Comparison of ENCODE assay signal across 8 cellular contexts in genomic region chr10:89369142-89370105, GRCh38. TPM values are rescaled to one million over a fixed set of nuclear protein-coding genes. Genes with fewer than 3 reads are reported as not detected.
DNase-seq lines count a peak whose midpoint lies in the region; ATAC-seq, FAIRE-seq and TF ChIP-seq lines count a peak whose summit lies in the region.

No MANE protein-coding gene starts in this region.

- TF ChIP-seq RAD21 in HepG2 (CRISPR knock-in tag; IDR thresholded peaks at IDR 0.05), result peak; percentile 26; the same call in 1 of the 2 replicates

- H3K27ac Mint-ChIP-seq in CD4-positive, CD25-positive, alpha-beta regulatory T cell, result peak overlapping the region in 1 of 3 donors; percentile 39
- peak overlapping the region in 1 of 6 donors; percentile 67 for H3K27ac Mint-ChIP-seq in immature natural killer cell
- H3K27ac Mint-ChIP-seq in stimulated activated memory B cell treated with anti-CD40 and anti-IgM and Interleukin-4, amounts not matched to agents 10 μg/mL and 1 μg/mL and 100 μg/mL, for 72 hours, result no peak overlapping the region

- peak in 2 of 3 donors; percentile 17 to 45 for DNase-seq in CD4-positive, CD25-positive, alpha-beta regulatory T cell
- DNase-seq in HFF-Myc (ENCODE audit: extremely low read depth, low read depth), result no peak
- no peak for DNase-seq in ascending aorta (ENCODE audit: low spot score in 2 of 2)
- DNase-seq in HepG2 (ENCODE audit: low spot score), result no peak
- no peak for DNase-seq in immature natural killer cell

- H3K9me3 ChIP-seq in CD4-positive, CD25-positive, alpha-beta regulatory T cell (ENCODE audit: control insufficient read depth in 2 of 2, low read length in 2 of 2), result no peaks in the 10 kb centered on the region
- no peaks in the 10 kb centered on the region for H3K9me3 ChIP-seq in ascending aorta
- no peaks in the 10 kb centered on the region for H3K9me3 ChIP-seq in HepG2 (ENCODE audit: low read length)

- no peaks in the 10 kb centered on the region for H3K4me1 ChIP-seq in CD4-positive, CD25-positive, alpha-beta regulatory T cell (ENCODE audit: control insufficient read depth, insufficient read depth, low read length, poor library complexity, severe bottlenecking)
- H3K4me1 ChIP-seq in ascending aorta (peaks cover 9 to 27% of the 10 kb centered on the region in 2 donors), HepG2 (ENCODE audit: insufficient read depth, low read length) (peaks cover 30% of the 10 kb centered on the region)

- no peaks in the 10 kb centered on the region for H3K36me3 Mint-ChIP-seq in CD4-positive, CD25-positive, alpha-beta regulatory T cell
- no peaks in the 10 kb centered on the region for H3K36me3 Mint-ChIP-seq in immature natural killer cell
- H3K36me3 Mint-ChIP-seq in stimulated activated memory B cell treated with anti-CD40 and anti-IgM and Interleukin-4, amounts not matched to agents 10 μg/mL and 1 μg/mL and 100 μg/mL, for 72 hours, result no peaks in the 10 kb centered on the region

- H3K4me3 ChIP-seq in CD4-positive, CD25-positive, alpha-beta regulatory T cell (ENCODE audit: low read depth, low read length), result no peak overlapping the region
- no peak overlapping the region for H3K4me3 ChIP-seq in HFF-Myc (replicated peaks; ENCODE audit: low read depth, low read length)
- no peak overlapping the region for H3K4me3 ChIP-seq in ascending aorta
- no peak overlapping the region for H3K4me3 ChIP-seq in HepG2 (replicated peaks in 1 of 3; ENCODE audit: insufficient read depth in 1 of 3, low read depth in 2 of 3, low read length in 3 of 3)

- no peak overlapping the region for H2AFZ ChIP-seq in HepG2 (ENCODE audit: low read length)

- H3K79me2 ChIP-seq in HepG2 (ENCODE audit: insufficient read depth, low read length), result no peaks in the 10 kb centered on the region

- TF ChIP-seq POLR2A in HepG2 (IDR thresholded peaks at IDR 0.05; ENCODE audit: insufficient read depth in 1 of 2, low read depth in 2 of 2, low read length in 2 of 2), result no peak

- TF ChIP-seq EP300 in HepG2 (IDR thresholded peaks at IDR 0.05; ENCODE audit: low read depth in 2 of 2, low read length in 2 of 2), result no peak
- no peak for TF ChIP-seq EP300 in HepG2 (CRISPR knock-in tag; IDR thresholded peaks at IDR 0.05; ENCODE audit: borderline replicate concordance)

- no peaks in the 10 kb centered on the region for H4K20me1 ChIP-seq in HepG2 (ENCODE audit: insufficient read depth, low read length)

- H3K4me1 Mint-ChIP-seq in CD4-positive, CD25-positive, alpha-beta regulatory T cell, result peaks cover 4 to 8% (median 7%) of the 10 kb centered on the region in 4 donors
- peaks cover 23 to 29% of the 10 kb centered on the region in 2 donors for H3K4me1 Mint-ChIP-seq in immature natural killer cell
- H3K4me1 Mint-ChIP-seq in stimulated activated memory B cell treated with anti-CD40 and anti-IgM and Interleukin-4, amounts not matched to agents 10 μg/mL and 1 μg/mL and 100 μg/mL, for 72 hours, result peaks cover 5% of the 10 kb centered on the region

- in situ Hi-C loops in HepG2 (cut with HindIII; ENCODE audit: extremely low pct_ligation_motif_present, low pct_unique_long_range_greater_than_20kb), result loop anchor here (5.0 kb wide), 1 partner anchor 112 kb away; no protein-coding TSS in a partner anchor

- POLR2A ChIA-PET in HepG2 (lab: Yijun Ruan, JAX), result interaction anchor here (1.0 kb wide), 1 partner anchor 17 kb away, joined by 6 read pairs; no protein-coding TSS in a partner anchor

- H3K4me2 ChIP-seq in HepG2 (ENCODE audit: low read depth, low read length), result no peak overlapping the region

- ATAC-seq in CD4-positive, CD25-positive, alpha-beta regulatory T cell (ENCODE audit: low read depth in 2 of 2), result no peak
- no peak for ATAC-seq in HepG2
- ATAC-seq in HG03442 (IDR thresholded peaks at IDR 0.05; ENCODE audit: unreplicated experiment), result no peak
- no peak for ATAC-seq in stimulated activated memory B cell treated with anti-CD40 and anti-IgM and Interleukin-4, amounts not matched to agents 10 μg/mL and 1 μg/mL and 100 μg/mL, for 72 hours
- no peak for ATAC-seq in HG02678 (IDR thresholded peaks at IDR 0.05; ENCODE audit: unreplicated experiment)

- no TSS peak for BruUV-seq in HepG2 (replicated peaks; lab: Mats Ljungman, UMichigan)

- FAIRE-seq in HepG2 (lab: Jason Lieb, UNC), result no peak

- no peaks in the 10 kb centered on the region for H3K27me3 ChIP-seq in CD4-positive, CD25-positive, alpha-beta regulatory T cell (ENCODE audit: control insufficient read depth, insufficient read depth, low read length)
- H3K27me3 ChIP-seq in ascending aorta (no peaks in the 10 kb centered on the region), HepG2 (ENCODE audit: control insufficient read depth in 1 of 2, insufficient read depth in 2 of 2, low read length in 2 of 2) (no peaks in the 10 kb centered on the region)

- 60% methylated on average over 5 of the region's 5 CpGs for WGBS in HepG2 (ENCODE audit: low lambda C conversion rate)

- CTCF ChIA-PET in HepG2 (lab: Yijun Ruan, JAX; ENCODE audit: low intra/inter-chr PET ratio, low total read pairs), result interaction anchor here (2.0 kb wide), 1 partner anchor 76 kb away, joined by 5 read pairs; no protein-coding TSS in a partner anchor

- TF ChIP-seq CTCF in HFF-Myc (IDR thresholded peaks at IDR 0.05; ENCODE audit: low read depth, low read length, missing control alignments), result peak; percentile 51
- peak; percentile 37 to 61 (median 41) for TF ChIP-seq CTCF in ascending aorta (IDR thresholded peaks at IDR 0.05)
- peak; percentile 49 for TF ChIP-seq CTCF in HepG2 (CRISPR knock-in tag; IDR thresholded peaks at IDR 0.05)

- H3K9me3 Mint-ChIP-seq in CD4-positive, CD25-positive, alpha-beta regulatory T cell, result peaks cover 0 to 3% (median 0%) of the 10 kb centered on the region in 7 donors
- H3K9me3 Mint-ChIP-seq in immature natural killer cell, result no peaks in the 10 kb centered on the region
- no peaks in the 10 kb centered on the region for H3K9me3 Mint-ChIP-seq in stimulated activated memory B cell treated with anti-CD40 and anti-IgM and Interleukin-4, amounts not matched to agents 10 μg/mL and 1 μg/mL and 100 μg/mL, for 72 hours

- no peaks in the 10 kb centered on the region for H3K27me3 Mint-ChIP-seq in CD4-positive, CD25-positive, alpha-beta regulatory T cell
- H3K27me3 Mint-ChIP-seq in immature natural killer cell (ENCODE audit: low read depth in 3 of 3), result peaks cover 0 to 6% (median 6%) of the 10 kb centered on the region in 3 donors
- H3K27me3 Mint-ChIP-seq in stimulated activated memory B cell treated with anti-CD40 and anti-IgM and Interleukin-4, amounts not matched to agents 10 μg/mL and 1 μg/mL and 100 μg/mL, for 72 hours, result no peaks in the 10 kb centered on the region

- no peak overlapping the region for H3K9ac ChIP-seq in HepG2 (ENCODE audit: insufficient read depth, low read depth, low read length)

- H3K36me3 ChIP-seq in CD4-positive, CD25-positive, alpha-beta regulatory T cell (ENCODE audit: control insufficient read depth, insufficient read depth, low read length), result no peaks in the 10 kb centered on the region
- no peaks in the 10 kb centered on the region for H3K36me3 ChIP-seq in ascending aorta
- no peaks in the 10 kb centered on the region for H3K36me3 ChIP-seq in HepG2 (replicated peaks in 1 of 2; ENCODE audit: control insufficient read depth in 1 of 2, insufficient read depth in 2 of 2, low read length in 2 of 2)

- no peak overlapping the region for H3K27ac ChIP-seq in CD4-positive, CD25-positive, alpha-beta regulatory T cell (ENCODE audit: insufficient read depth, low read length, poor library complexity, severe bottlenecking)
- no peak overlapping the region for H3K27ac ChIP-seq in ascending aorta
- no peak overlapping the region for H3K27ac ChIP-seq in HepG2 (ENCODE audit: extremely low read length, insufficient read depth, low read length)

- intact Hi-C loops in ascending aorta (cut with DNase I), result loop anchor here (5.0 kb wide), 1 partner anchor 42 kb away; the partner anchor contains the start of gene IFIT3
- intact Hi-C loops in HepG2 (cut with micrococcal nuclease; ENCODE audit: unreplicated experiment), result loop anchor here (1.0 kb wide), 1 partner anchor 76 kb away; no protein-coding TSS in a partner anchor

- H3K4me3 Mint-ChIP-seq in CD4-positive, CD25-positive, alpha-beta regulatory T cell, result no peak overlapping the region
- H3K4me3 Mint-ChIP-seq in immature natural killer cell, result peak overlapping the region in 1 of 5 donors; percentile 1
- H3K4me3 Mint-ChIP-seq in stimulated activated memory B cell treated with anti-CD40 and anti-IgM and Interleukin-4, amounts not matched to agents 10 μg/mL and 1 μg/mL and 100 μg/mL, for 72 hours, result no peak overlapping the region

RNA-seq across cellular contexts. Expression of gene IFIT1B, which starts 8.4 kb away (rescaled TPM):
- not detected for total RNA-seq in CD4-positive, CD25-positive, alpha-beta regulatory T cell
- under 1 TPM in 1 of 4 donors, not detected in 3; 0.08 TPM for polyA plus RNA-seq in CD4-positive, CD25-positive, alpha-beta regulatory T cell
- total RNA-seq in ascending aorta (not detected), HepG2 (2016; rRNA removed; fragmentation: Illumina TruSeq; extraction: Trizol) (not detected in 2 replicates)
- total RNA-seq in HepG2 (2016; cell fraction: cytosol; rRNA removed; fragmentation: Illumina TruSeq; extraction: Trizol; ENCODE audit: low read depth), result not detected in 2 replicates
- total RNA-seq in HepG2 (2016; cell fraction: insoluble cytoplasmic fraction; rRNA removed; fragmentation: Illumina TruSeq; extraction: Trizol), result not detected in 2 replicates
- not detected in 2 replicates for total RNA-seq in HepG2 (2016; cell fraction: membrane; rRNA removed; fragmentation: Illumina TruSeq; extraction: Trizol)
- total RNA-seq in HepG2 (2016; cell fraction: nucleus; rRNA removed; fragmentation: Illumina TruSeq; extraction: Trizol), result not detected in 2 replicates
- polyA plus RNA-seq in HepG2 (2011; rRNA removed) (not detected in 2 replicates), immature natural killer cell (under 1 TPM in 1 of 3 donors, not detected in 2; 0.11 TPM)
- not detected in 2 replicates for polyA plus RNA-seq in HepG2 (2011; cell fraction: cytosol; rRNA removed)
- not detected in 2 replicates for polyA plus RNA-seq in HepG2 (2011; cell fraction: nucleus; rRNA removed)
- polyA plus RNA-seq in HepG2 (2012), result not detected in 2 replicates
- polyA plus RNA-seq in HepG2 (2016; cell fraction: cytosol; fragmentation: Illumina TruSeq; extraction: Trizol; ENCODE audit: low read depth), result not detected in 2 replicates
- polyA plus RNA-seq in HepG2 (2016; cell fraction: insoluble cytoplasmic fraction; fragmentation: Illumina TruSeq; extraction: Trizol; ENCODE audit: low read depth), result not detected in 2 replicates
- polyA plus RNA-seq in HepG2 (2016; cell fraction: membrane; fragmentation: Illumina TruSeq; extraction: Trizol; ENCODE audit: low read depth), result not detected in 2 replicates
- polyA plus RNA-seq in HepG2 (2016; cell fraction: nucleus; fragmentation: Illumina TruSeq; extraction: Trizol; ENCODE audit: insufficient read depth, low read depth), result not detected in 2 replicates
- polyA minus RNA-seq in HepG2 (2011; rRNA and poly(A)+ RNA removed; ENCODE audit: low replicate concordance), result not detected in 2 replicates
- polyA minus RNA-seq in HepG2 (2011; cell fraction: cytosol; rRNA and poly(A)+ RNA removed), result not detected in 2 replicates
- not detected in 2 replicates for polyA minus RNA-seq in HepG2 (2011; cell fraction: nucleus; rRNA and poly(A)+ RNA removed)

RNA-seq across cellular contexts. Expression of gene IFIT1, which starts 23.0 kb away (rescaled TPM):
- total RNA-seq in CD4-positive, CD25-positive, alpha-beta regulatory T cell, result 6.1 TPM
- polyA plus RNA-seq in CD4-positive, CD25-positive, alpha-beta regulatory T cell, result 10 to 100 TPM in 2 of 4 donors, 1 to 10 TPM in 2; 5.5 to 15.9 (median 10.7) TPM
- total RNA-seq in ascending aorta, result 28.5 TPM
- total RNA-seq in HepG2 (2016; rRNA removed; fragmentation: Illumina TruSeq; extraction: Trizol), result 5.5 and 7.5 TPM in 2 replicates
- 1.0 and 1.2 TPM in 2 replicates for total RNA-seq in HepG2 (2016; cell fraction: cytosol; rRNA removed; fragmentation: Illumina TruSeq; extraction: Trizol; ENCODE audit: low read depth)
- total RNA-seq in HepG2 (2016; cell fraction: insoluble cytoplasmic fraction; rRNA removed; fragmentation: Illumina TruSeq; extraction: Trizol), result 5.3 and 6.9 TPM in 2 replicates
- 1.8 and 2.7 TPM in 2 replicates for total RNA-seq in HepG2 (2016; cell fraction: membrane; rRNA removed; fragmentation: Illumina TruSeq; extraction: Trizol)
- total RNA-seq in HepG2 (2016; cell fraction: nucleus; rRNA removed; fragmentation: Illumina TruSeq; extraction: Trizol), result 1.7 and 2.9 TPM in 2 replicates
- 1.2 and 1.5 TPM in 2 replicates for polyA plus RNA-seq in HepG2 (2011; rRNA removed)
- 0.64 and 1.2 TPM in 2 replicates for polyA plus RNA-seq in HepG2 (2011; cell fraction: cytosol; rRNA removed)
- 0.21 and 0.61 TPM in 2 replicates for polyA plus RNA-seq in HepG2 (2011; cell fraction: nucleus; rRNA removed)
- polyA plus RNA-seq in HepG2 (2012), result 1.6 and 3.8 TPM in 2 replicates
- polyA plus RNA-seq in HepG2 (2016; cell fraction: cytosol; fragmentation: Illumina TruSeq; extraction: Trizol; ENCODE audit: low read depth), result 0.47 and 0.49 TPM in 2 replicates
- polyA plus RNA-seq in HepG2 (2016; cell fraction: insoluble cytoplasmic fraction; fragmentation: Illumina TruSeq; extraction: Trizol; ENCODE audit: low read depth), result 6.6 and 7.5 TPM in 2 replicates
- polyA plus RNA-seq in HepG2 (2016; cell fraction: membrane; fragmentation: Illumina TruSeq; extraction: Trizol; ENCODE audit: low read depth), result 0.80 and 0.81 TPM in 2 replicates
- 2.6 and 2.9 TPM in 2 replicates for polyA plus RNA-seq in HepG2 (2016; cell fraction: nucleus; fragmentation: Illumina TruSeq; extraction: Trizol; ENCODE audit: insufficient read depth, low read depth)
- polyA minus RNA-seq in HepG2 (2011; rRNA and poly(A)+ RNA removed; ENCODE audit: low replicate concordance), result 0.12 and 1.4 TPM in 2 replicates
- polyA minus RNA-seq in HepG2 (2011; cell fraction: cytosol; rRNA and poly(A)+ RNA removed), result 0.79 and 1.1 TPM in 2 replicates
- 0.64 and 1.4 TPM in 2 replicates for polyA minus RNA-seq in HepG2 (2011; cell fraction: nucleus; rRNA and poly(A)+ RNA removed)
- polyA plus RNA-seq in immature natural killer cell, result 1 to 10 TPM in 2 of 3 donors, under 1 TPM in 1; 0.43 to 6.0 (median 1.8) TPM

RNA-seq across cellular contexts. Expression of gene IFIT3, which starts 41.6 kb away (rescaled TPM):
- total RNA-seq in CD4-positive, CD25-positive, alpha-beta regulatory T cell, result 9.0 TPM
- 10 to 100 TPM; 12.4 to 25.9 (median 18.1) TPM for polyA plus RNA-seq in CD4-positive, CD25-positive, alpha-beta regulatory T cell
- 1.9 TPM for total RNA-seq in ascending aorta
- 3.1 and 4.3 TPM in 2 replicates for total RNA-seq in HepG2 (2016; rRNA removed; fragmentation: Illumina TruSeq; extraction: Trizol)
- 0.71 TPM in 2 replicates for total RNA-seq in HepG2 (2016; cell fraction: cytosol; rRNA removed; fragmentation: Illumina TruSeq; extraction: Trizol; ENCODE audit: low read depth)
- 3.0 and 4.6 TPM in 2 replicates for total RNA-seq in HepG2 (2016; cell fraction: insoluble cytoplasmic fraction; rRNA removed; fragmentation: Illumina TruSeq; extraction: Trizol)
- total RNA-seq in HepG2 (2016; cell fraction: membrane; rRNA removed; fragmentation: Illumina TruSeq; extraction: Trizol), result 1.6 and 1.7 TPM in 2 replicates
- 1.6 TPM in 2 replicates for total RNA-seq in HepG2 (2016; cell fraction: nucleus; rRNA removed; fragmentation: Illumina TruSeq; extraction: Trizol)
- polyA plus RNA-seq in HepG2 (2011; rRNA removed), result 0.48 and 0.56 TPM in 2 replicates
- polyA plus RNA-seq in HepG2 (2011; cell fraction: cytosol; rRNA removed), result 0.40 and 0.67 TPM in 2 replicates
- polyA plus RNA-seq in HepG2 (2011; cell fraction: nucleus; rRNA removed), result 0.07 and 0.08 TPM in 2 replicates
- 1.1 and 1.5 TPM in 2 replicates for polyA plus RNA-seq in HepG2 (2012)
- 0.34 and 0.44 TPM in 2 replicates for polyA plus RNA-seq in HepG2 (2016; cell fraction: cytosol; fragmentation: Illumina TruSeq; extraction: Trizol; ENCODE audit: low read depth)
- polyA plus RNA-seq in HepG2 (2016; cell fraction: insoluble cytoplasmic fraction; fragmentation: Illumina TruSeq; extraction: Trizol; ENCODE audit: low read depth), result 2.9 and 3.4 TPM in 2 replicates
- polyA plus RNA-seq in HepG2 (2016; cell fraction: membrane; fragmentation: Illumina TruSeq; extraction: Trizol; ENCODE audit: low read depth), result 0.82 and 0.90 TPM in 2 replicates
- 1.1 and 1.6 TPM in 2 replicates for polyA plus RNA-seq in HepG2 (2016; cell fraction: nucleus; fragmentation: Illumina TruSeq; extraction: Trizol; ENCODE audit: insufficient read depth, low read depth)
- polyA minus RNA-seq in HepG2 (2011; rRNA and poly(A)+ RNA removed; ENCODE audit: low replicate concordance), result 0.16 and 2.1 TPM in 2 replicates
- polyA minus RNA-seq in HepG2 (2011; cell fraction: cytosol; rRNA and poly(A)+ RNA removed), result 0.88 and 0.99 TPM in 2 replicates
- 0.26 and 0.99 TPM in 2 replicates for polyA minus RNA-seq in HepG2 (2011; cell fraction: nucleus; rRNA and poly(A)+ RNA removed)
- 10 to 100 TPM in 2 of 3 donors, 1 to 10 TPM in 1; 8.2 to 23.8 (median 12.5) TPM for polyA plus RNA-seq in immature natural killer cell

RNA-seq across cellular contexts. Expression of gene IFIT5, which starts 44.9 kb away (rescaled TPM):
- total RNA-seq in CD4-positive, CD25-positive, alpha-beta regulatory T cell, result 20.8 TPM
- polyA plus RNA-seq in CD4-positive, CD25-positive, alpha-beta regulatory T cell, result 10 to 100 TPM; 12.3 to 18.1 (median 13.0) TPM
- total RNA-seq in ascending aorta (3.3 TPM), HepG2 (2016; rRNA removed; fragmentation: Illumina TruSeq; extraction: Trizol) (8.3 and 12.5 TPM in 2 replicates)
- 1.0 and 1.1 TPM in 2 replicates for total RNA-seq in HepG2 (2016; cell fraction: cytosol; rRNA removed; fragmentation: Illumina TruSeq; extraction: Trizol; ENCODE audit: low read depth)
- total RNA-seq in HepG2 (2016; cell fraction: insoluble cytoplasmic fraction; rRNA removed; fragmentation: Illumina TruSeq; extraction: Trizol), result 8.2 and 12.7 TPM in 2 replicates
- total RNA-seq in HepG2 (2016; cell fraction: membrane; rRNA removed; fragmentation: Illumina TruSeq; extraction: Trizol), result 3.3 and 4.0 TPM in 2 replicates
- total RNA-seq in HepG2 (2016; cell fraction: nucleus; rRNA removed; fragmentation: Illumina TruSeq; extraction: Trizol), result 5.6 and 6.4 TPM in 2 replicates
- polyA plus RNA-seq in HepG2 (2011; rRNA removed) (2.1 and 2.2 TPM in 2 replicates), immature natural killer cell (10 to 100 TPM in 2 of 3 donors, 1 to 10 TPM in 1; 9.2 to 10.4 (median 10.2) TPM)
- polyA plus RNA-seq in HepG2 (2011; cell fraction: cytosol; rRNA removed), result 1.0 and 1.7 TPM in 2 replicates
- 0.74 and 0.78 TPM in 2 replicates for polyA plus RNA-seq in HepG2 (2011; cell fraction: nucleus; rRNA removed)
- polyA plus RNA-seq in HepG2 (2012), result 2.6 and 4.0 TPM in 2 replicates
- polyA plus RNA-seq in HepG2 (2016; cell fraction: cytosol; fragmentation: Illumina TruSeq; extraction: Trizol; ENCODE audit: low read depth), result 0.29 and 0.33 TPM in 2 replicates
- 9.9 and 10.7 TPM in 2 replicates for polyA plus RNA-seq in HepG2 (2016; cell fraction: insoluble cytoplasmic fraction; fragmentation: Illumina TruSeq; extraction: Trizol; ENCODE audit: low read depth)
- polyA plus RNA-seq in HepG2 (2016; cell fraction: membrane; fragmentation: Illumina TruSeq; extraction: Trizol; ENCODE audit: low read depth), result 1.1 TPM in 2 replicates
- 4.2 TPM in 2 replicates for polyA plus RNA-seq in HepG2 (2016; cell fraction: nucleus; fragmentation: Illumina TruSeq; extraction: Trizol; ENCODE audit: insufficient read depth, low read depth)
- polyA minus RNA-seq in HepG2 (2011; rRNA and poly(A)+ RNA removed; ENCODE audit: low replicate concordance), result 0.96 and 1.1 TPM in 2 replicates
- polyA minus RNA-seq in HepG2 (2011; cell fraction: cytosol; rRNA and poly(A)+ RNA removed), result 2.8 and 3.6 TPM in 2 replicates
- 4.4 and 8.3 TPM in 2 replicates for polyA minus RNA-seq in HepG2 (2011; cell fraction: nucleus; rRNA and poly(A)+ RNA removed)

Comparison
In these comparisons a context has a peak if more than half of its experiments do, and no peak if none do; other contexts are left out.
1. DNase-seq: peak in CD4-positive, CD25-positive, alpha-beta regulatory T cell (2 of 3); none in HFF-Myc (single experiment), ascending aorta (0 of 2), HepG2 (single experiment) and immature natural killer cell (0 of 3).
2. Peak in every context shown above with its lines, with median percentiles within 50 percentile points of each other: CTCF ChIP-seq.